Comparison of ENCODE assay signal across 8 cellular contexts in the genomic region with DNA sequence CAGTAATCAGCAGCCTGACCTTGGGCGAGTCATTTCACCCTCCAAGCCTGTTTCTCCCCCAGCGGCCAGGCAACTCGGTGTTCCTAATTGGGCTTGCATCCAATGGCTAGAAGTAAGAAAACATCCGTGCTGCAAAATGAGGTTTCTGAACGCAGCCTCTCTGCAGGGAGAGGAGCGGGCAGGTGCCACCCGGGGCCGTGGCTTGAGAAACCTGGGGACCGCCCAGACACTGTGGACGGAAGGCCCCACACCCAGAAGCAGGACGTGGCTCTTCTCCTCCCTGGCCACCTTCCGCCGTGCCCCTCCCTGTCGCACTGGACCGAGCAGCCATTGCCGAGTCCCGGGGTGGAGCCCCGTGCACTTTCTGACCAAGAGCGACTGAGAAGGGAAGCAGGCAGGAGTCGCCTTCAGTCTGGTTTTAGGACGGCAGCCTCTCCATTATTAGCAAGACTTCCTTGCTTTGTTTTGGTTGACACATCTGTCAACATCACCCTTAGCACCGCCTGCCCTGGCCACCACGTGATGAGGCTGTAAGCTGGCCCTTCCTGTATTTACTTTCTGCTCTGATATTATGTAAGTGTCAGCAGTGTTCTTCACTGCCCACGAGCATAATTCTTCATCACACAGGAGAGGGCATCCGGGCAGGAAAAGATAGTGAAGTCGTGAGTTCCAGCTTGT. TPM values are rescaled to one million over a fixed set of nuclear protein-coding genes. Genes with fewer than 3 reads are reported as not detected.
DNase-seq lines count a peak whose midpoint lies in the region; ATAC-seq, FAIRE-seq and TF ChIP-seq lines count a peak whose summit lies in the region.

No MANE protein-coding gene starts in this region.

- peaks cover 57% of the 10 kb centered on the region for H3K79me2 ChIP-seq in KMS-11 (ENCODE audit: insufficient read depth, low read depth)

- peak overlapping the region; percentile 99 for H3K9ac ChIP-seq in KMS-11
- peak overlapping the region; percentile 91 for H3K9ac ChIP-seq in rectal smooth muscle tissue (ENCODE audit: low read length)

- TF ChIP-seq EP300 in A549 (IDR thresholded peaks at IDR 0.05): no peak

- H3K4me3 ChIP-seq in A549 (peak overlapping the region; percentile 99), KMS-11 (IDR thresholded peaks at IDR 0.05; ENCODE audit: insufficient read depth, low read depth, low read length) (no peak overlapping the region), rectal smooth muscle tissue (ENCODE audit: low read length) (peak overlapping the region; percentile 80)

- H3K9me3 ChIP-seq in A549: no peaks in the 10 kb centered on the region

- TF ChIP-seq CTCF in A549 (IDR thresholded peaks at IDR 0.05): no peak
- TF ChIP-seq CTCF in KMS-11 (conservative IDR thresholded peaks at IDR 0.05; ENCODE audit: low read depth, low read length): no peak
- peak in 1 of 2 experiments; percentile 7 for TF ChIP-seq CTCF in brain (conservative IDR thresholded peaks at IDR 0.05)

- peaks cover 41% of the 10 kb centered on the region for H3K4me1 ChIP-seq in A549
- peaks cover 50% of the 10 kb centered on the region for H3K4me1 ChIP-seq in KMS-11 (ENCODE audit: low read depth, poor library complexity, severe bottlenecking)
- H3K4me1 ChIP-seq in rectal smooth muscle tissue (ENCODE audit: control insufficient read depth, insufficient read depth, low read length): peaks cover 16% of the 10 kb centered on the region

- H3K27me3 ChIP-seq in KMS-11 (ENCODE audit: insufficient read depth, low read depth): no peaks in the 10 kb centered on the region
- no peaks in the 10 kb centered on the region for H3K27me3 ChIP-seq in rectal smooth muscle tissue (ENCODE audit: control insufficient read depth, insufficient read depth, low read length)

- peaks cover 32% of the 10 kb centered on the region; the same call in 1 of the 2 replicates for H3K36me3 ChIP-seq in KMS-11 (ENCODE audit: insufficient read depth)
- H3K36me3 ChIP-seq in rectal smooth muscle tissue (ENCODE audit: control insufficient read depth, insufficient read depth, low read length): peaks cover 6% of the 10 kb centered on the region

- peaks cover 18% of the 10 kb centered on the region; the same call in 1 of the 2 replicates for H4K20me1 ChIP-seq in KMS-11 (ENCODE audit: insufficient read depth)

- WGBS in A549 (ENCODE audit: missing lambda C conversion rate): 1% methylated on average over 23 of the region's 26 CpGs

- TF ChIP-seq POLR2A in A549 (IDR thresholded peaks at IDR 0.05; ENCODE audit: low read length): no peak
- peak; percentile 45; the same call in 1 of the 2 replicates for TF ChIP-seq POLR2A in GM12892 (IDR thresholded peaks at IDR 0.05; ENCODE audit: low read depth, low read length)

- peak; percentile 32 for FAIRE-seq in A549 (lab: Jason Lieb, UNC)
- no peak for FAIRE-seq in GM12892 (lab: Jason Lieb, UNC)

- H3K9me3 Mint-ChIP-seq in brain: no peaks in the 10 kb centered on the region

- peaks cover 50% of the 10 kb centered on the region for H3K36me3 Mint-ChIP-seq in brain

- peak overlapping the region; percentile 92 to 98 (median 97) for H3K4me3 Mint-ChIP-seq in brain

- ATAC-seq in A549: peak; percentile 70 to 74

- H2AFZ ChIP-seq in KMS-11 (ENCODE audit: low read depth): no peak overlapping the region

- CTCF ChIA-PET in A549 (lab: Yijun Ruan, JAX): interaction anchor here (0.6 to 0.9 kb wide), 2 partner anchors 32 to 65 kb away, joined by 3 read pairs; no protein-coding TSS in a partner anchor

- peak overlapping the region; percentile 96 to 98 (median 98) for H3K27ac Mint-ChIP-seq in brain

- DNase-seq in A549 (ENCODE audit: low read depth in 1 of 2, low spot score in 1 of 2) (peak; percentile 66 to 81), GM12892 (ENCODE audit: insufficient read length) (no peak), SKM-1 treated with dmso at 0.1 percent for 144 hours (lab: John Stamatoyannopoulos, UW; ENCODE audit: unreplicated experiment) (peak; percentile 60), hypothalamus (lab: John Stamatoyannopoulos, UW) (peak in 47 of 51 donors; percentile 29 to 87 (median 62)), T1000 (lab: John Stamatoyannopoulos, UW) (no peak)

- no peak for TF ChIP-seq RAD21 in A549 (conservative IDR thresholded peaks at IDR 0.05 in 1 of 2, IDR thresholded peaks at IDR 0.05 in 1 of 2)

- POLR2A ChIA-PET in A549 (lab: Yijun Ruan, JAX): interaction anchor here (0.5 to 1.7 kb wide), 8 partner anchors 9 to 253 kb away, joined by 3 to 12 read pairs (median 4); a partner anchor contains a TSS

- H3K4me2 ChIP-seq in A549 (peak overlapping the region; percentile 88), KMS-11 (peak overlapping the region; percentile 100)

- peaks cover 10% of the 10 kb centered on the region for H3K27me3 Mint-ChIP-seq in brain

- H3K4me1 Mint-ChIP-seq in brain: peaks cover 59% of the 10 kb centered on the region

- H3K27ac ChIP-seq in A549 (peak overlapping the region; percentile 94 to 95), KMS-11 (peak overlapping the region; percentile 97), rectal smooth muscle tissue (ENCODE audit: low read depth, low read length) (peak overlapping the region; percentile 98)

TF ChIP-seq in A549, 52 proteins besides CTCF, POLR2A, EP300 and RAD21 (continues in another document):
- TF ChIP-seq, protein P1, sequence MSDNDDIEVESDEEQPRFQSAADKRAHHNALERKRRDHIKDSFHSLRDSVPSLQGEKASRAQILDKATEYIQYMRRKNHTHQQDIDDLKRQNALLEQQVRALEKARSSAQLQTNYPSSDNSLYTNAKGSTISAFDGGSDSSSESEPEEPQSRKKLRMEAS (IDR thresholded peaks at IDR 0.05): peak; percentile 88
- no peak for TF ChIP-seq CHD2 (IDR thresholded peaks at IDR 0.05; ENCODE audit: low read length, partially characterized antibody)
- TF ChIP-seq, protein P2, sequence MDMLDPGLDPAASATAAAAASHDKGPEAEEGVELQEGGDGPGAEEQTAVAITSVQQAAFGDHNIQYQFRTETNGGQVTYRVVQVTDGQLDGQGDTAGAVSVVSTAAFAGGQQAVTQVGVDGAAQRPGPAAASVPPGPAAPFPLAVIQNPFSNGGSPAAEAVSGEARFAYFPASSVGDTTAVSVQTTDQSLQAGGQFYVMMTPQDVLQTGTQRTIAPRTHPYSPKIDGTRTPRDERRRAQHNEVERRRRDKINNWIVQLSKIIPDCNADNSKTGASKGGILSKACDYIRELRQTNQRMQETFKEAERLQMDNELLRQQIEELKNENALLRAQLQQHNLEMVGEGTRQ (IDR thresholded peaks at IDR 0.05): peak; percentile 89
- TF ChIP-seq ESRRA (IDR thresholded peaks at IDR 0.05; ENCODE audit: borderline replicate concordance, low read length): no peak
- TF ChIP-seq CBX8 (IDR thresholded peaks at IDR 0.05): no peak
- peak in 1 of 2 experiments; percentile 18; a peak in 2 of 4 replicates for TF ChIP-seq CEBPB (IDR thresholded peaks at IDR 0.05)
- no peak for TF ChIP-seq FOSL2 (IDR thresholded peaks at IDR 0.05)
- no peak for TF ChIP-seq FOSL2 (CRISPR knock-in tag; IDR thresholded peaks at IDR 0.05)
- no peak for TF ChIP-seq HEYL (CRISPR knock-in tag; IDR thresholded peaks at IDR 0.05)
- no peak for TF ChIP-seq BHLHE40 (IDR thresholded peaks at IDR 0.05; ENCODE audit: low read depth, low read length)
- TF ChIP-seq ZFP36 (IDR thresholded peaks at IDR 0.05; ENCODE audit: borderline replicate concordance, partially characterized antibody): no peak
- TF ChIP-seq GATA3 (IDR thresholded peaks at IDR 0.05; ENCODE audit: borderline replicate concordance): no peak
- TF ChIP-seq HOXA7 (CRISPR knock-in tag; IDR thresholded peaks at IDR 0.05): no peak
- no peak for TF ChIP-seq MYC (IDR thresholded peaks at IDR 0.05; ENCODE audit: borderline replicate concordance, low read length)

RNA-seq across cellular contexts. Expression of a gene that starts 0.8 kb away (rescaled TPM):
- polyA plus RNA-seq in A549 (2011; rRNA removed) (140 and 182 TPM in 2 replicates), A549 (2017; fragmentation: RNase III; extraction: RNeasy Plus Mini Kit Qiagen cat#74134 plus additional on column Dnase treatment) (58.7 to 65.8 TPM (median 63.4 TPM) in 3 replicates), brain (ENCODE audit: insufficient read depth, low read depth, low replicate concordance) (164 TPM)
- polyA plus RNA-seq in A549 (2012; cell fraction: cytosol; rRNA removed): 41.0 and 54.6 TPM in 2 replicates
- 60.1 and 65.0 TPM in 2 replicates for polyA plus RNA-seq in A549 (2012; cell fraction: nucleus; rRNA removed)
- 205 and 225 TPM in 2 replicates for polyA minus RNA-seq in A549 (2011; rRNA and poly(A)+ RNA removed)
- 162 TPM for polyA plus RNA-seq in GM12892 (2012; ENCODE audit: missing spikeins)

RNA-seq across cellular contexts. Expression of a gene that starts 29.0 kb away (rescaled TPM):
- polyA plus RNA-seq in A549 (2011; rRNA removed): not detected in 2 replicates
- not detected in 2 replicates for polyA plus RNA-seq in A549 (2012; cell fraction: cytosol; rRNA removed)
- polyA plus RNA-seq in A549 (2012; cell fraction: nucleus; rRNA removed): not detected in 2 replicates
- polyA plus RNA-seq in A549 (2017; fragmentation: RNase III; extraction: RNeasy Plus Mini Kit Qiagen cat#74134 plus additional on column Dnase treatment): not detected in 3 replicates
- not detected in 2 replicates for polyA minus RNA-seq in A549 (2011; rRNA and poly(A)+ RNA removed)
- 9.0 TPM for polyA plus RNA-seq in GM12892 (2012; ENCODE audit: missing spikeins)
- 1.6 TPM for polyA plus RNA-seq in brain (ENCODE audit: insufficient read depth, low read depth, low replicate concordance)

RNA-seq across cellular contexts. Expression of a gene that starts 56.6 kb away (rescaled TPM):
- polyA plus RNA-seq in A549 (2011; rRNA removed) (2.5 and 2.6 TPM in 2 replicates), A549 (2017; fragmentation: RNase III; extraction: RNeasy Plus Mini Kit Qiagen cat#74134 plus additional on column Dnase treatment) (3.4 to 3.6 TPM (median 3.5 TPM) in 3 replicates), brain (ENCODE audit: insufficient read depth, low read depth, low replicate concordance) (2.0 TPM)
- 2.0 and 2.9 TPM in 2 replicates for polyA plus RNA-seq in A549 (2012; cell fraction: cytosol; rRNA removed)
- 12.0 and 12.8 TPM in 2 replicates for polyA plus RNA-seq in A549 (2012; cell fraction: nucleus; rRNA removed)
- polyA minus RNA-seq in A549 (2011; rRNA and poly(A)+ RNA removed): 8.2 and 9.3 TPM in 2 replicates
- 99.5 TPM for polyA plus RNA-seq in GM12892 (2012; ENCODE audit: missing spikeins)

Comparison
In these comparisons a context has a peak if more than half of its experiments do, and no peak if none do; other contexts are left out.
1. DNase-seq: peak in A549 (2 of 2), SKM-1 treated with dmso at 0.1 percent for 144 hours (single experiment) and hypothalamus (47 of 51); none in GM12892 (single experiment) and T1000 (single experiment).
2. Peak in every context shown above with its lines, with median percentiles within 50 percentile points of each other: H3K27ac ChIP-seq.